28 cellular contexts compared by ENCODE assay signal in the genomic region with DNA sequence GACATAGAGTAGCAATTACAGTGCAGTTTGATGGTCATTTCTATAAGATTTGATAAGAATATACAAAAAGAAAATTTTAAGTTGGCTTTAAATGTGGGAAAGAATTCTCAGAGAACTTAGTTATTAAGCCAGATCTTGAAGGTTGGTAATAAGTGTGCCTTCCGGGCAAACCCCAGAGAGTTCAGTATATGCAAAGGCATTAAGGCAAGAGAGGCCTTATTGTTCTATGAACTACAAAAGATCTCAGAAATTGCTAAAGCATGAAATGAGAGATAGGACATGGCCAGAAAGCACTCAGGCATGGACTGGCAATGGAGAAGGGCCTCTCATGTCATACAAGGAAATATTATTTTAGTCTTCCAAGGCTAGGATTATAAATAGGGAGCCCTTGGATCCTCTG.
"Had no signal": no experiment of that assay in that cellular context is flagged by ENCODE, and none has a peak within 500 bp of the region (broad histone marks: within the 10 kb centered on the region; RNA-seq: fewer than 3 reads in every experiment).

No MANE protein-coding gene starts in this region.

- DNase-seq: activated B cell treated with CpG ODN at 0.5 μM for 24 hours; activated CD4-positive, alpha-beta memory T cell treated with anti-CD3 and anti-CD28 coated beads for 36 hours; activated CD4-positive, alpha-beta T cell treated with anti-CD3 and anti-CD28 coated beads for 4 hours; activated CD4-positive, alpha-beta T cell treated with anti-CD3 and anti-CD28 coated beads, Interleukin-2, amount 10 ng/mL, durations not matched to agents 24 days and 14 days; activated CD4-positive, alpha-beta T cell treated with anti-CD3 and anti-CD28 coated beads, Interleukin-2, amount 50 U/mL, for 1 hour; activated CD4-positive, alpha-beta T cell treated with anti-CD3 and anti-CD28 coated beads, Interleukin-2, amount 50 U/mL, for 4 hours; activated CD4-positive, CD25-positive, alpha-beta regulatory T cell treated with anti-CD3 and anti-CD28 coated beads, Interleukin-2, amount 50 U/mL, for 72 hours; activated CD8-positive, alpha-beta memory T cell treated with anti-CD3 and anti-CD28 coated beads, Interleukin-2, amount 50 U/mL, for 4 hours; activated CD8-positive, alpha-beta T cell treated with anti-CD3 and anti-CD28 coated beads for 36 hours; activated effector memory CD4-positive, alpha-beta T cell treated with anti-CD3 and anti-CD28 coated beads, Interleukin-2, amount 50 U/mL, for 16 hours; activated gamma-delta T cell treated with Interleukin-2 at 50 U/mL for 16 hours; activated naive CD4-positive, alpha-beta T cell; activated naive CD4-positive, alpha-beta T cell treated with anti-CD3 and anti-CD28 coated beads for 36 hours; activated naive CD4-positive, alpha-beta T cell treated with anti-CD3 and anti-CD28 coated beads, Interleukin-2, amount 50 U/mL, for 16 hours; activated naive CD8-positive, alpha-beta T cell treated with anti-CD3 and anti-CD28 coated beads for 36 hours; activated T-cell treated with anti-CD3 and anti-CD28 coated beads for 4 hours; activated T-cell treated with anti-CD3 and anti-CD28 coated beads, Interleukin-2, amount 50 U/mL, for 1 hour; activated T-cell treated with anti-CD3 and anti-CD28 coated beads, Interleukin-2, amount 50 U/mL, for 4 hours; activated T-cell treated with anti-CD3 and anti-CD28 coated beads, Interleukin-2, amount 50 U/mL, for 72 hours; adrenal gland; amniotic stem cell; aorta; body of pancreas; brain microvascular endothelial cell; central memory CD4-positive, alpha-beta T cell; T-helper 1 cell; T-helper 2 cell; T-helper 9 cell had no signal
